Comparison of ENCODE assay signal across 13 cellular contexts in the genomic region with DNA sequence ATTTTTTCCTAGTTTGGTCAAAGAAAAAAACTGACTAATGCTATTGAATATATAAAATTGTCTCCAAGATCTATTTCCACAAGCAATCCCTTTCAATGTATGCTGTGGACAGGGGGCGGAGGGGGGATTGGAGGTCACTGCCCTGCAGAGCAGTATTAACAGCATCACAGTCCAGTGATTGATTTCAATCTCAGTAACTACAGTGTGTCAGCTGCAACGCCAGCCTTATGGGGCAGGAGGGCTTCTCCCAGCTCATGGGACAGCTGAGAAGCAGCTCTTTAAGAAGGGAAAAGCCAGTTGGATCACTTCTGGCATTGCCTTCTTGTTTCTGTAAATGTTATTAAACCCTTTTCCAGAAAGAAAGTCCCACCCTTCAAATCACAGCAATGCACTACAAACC.
DNase-seq lines count a peak whose midpoint lies in the region; ATAC-seq and TF ChIP-seq lines count a peak whose summit lies in the region.
"Had no signal": no experiment of that assay in that cellular context is flagged by ENCODE, and none has a peak within 500 bp of the region (broad histone marks: within the 10 kb centered on the region; RNA-seq: fewer than 3 reads in every experiment).

No MANE protein-coding gene starts in this region.

- H3K36me3 ChIP-seq in Loucy (ENCODE audit: insufficient read depth, low read length), result peaks cover 4% of the 10 kb centered on the region; the same call in 1 of the 2 replicates
- H3K36me3 ChIP-seq in mesodermal cell (ENCODE audit: control insufficient read depth, insufficient read depth, low read length), result no peaks in the 10 kb centered on the region

- no peak for TF ChIP-seq CTCF in Loucy (conservative IDR thresholded peaks at IDR 0.05; ENCODE audit: low read length)

- intact Hi-C loops in Right ventricle myocardium inferior (cut with DNase I), result no loop called here

- H3K9ac ChIP-seq in Loucy (ENCODE audit: low read depth, low read length, poor library complexity, severe bottlenecking), result no peak overlapping the region

- H3K4me1 ChIP-seq in Loucy (ENCODE audit: insufficient read depth, low read length, poor library complexity, severe bottlenecking) (peaks cover 19% of the 10 kb centered on the region), mesodermal cell (ENCODE audit: control insufficient read depth, insufficient read depth, low read length, poor library complexity, severe bottlenecking) (peaks cover 6% of the 10 kb centered on the region)

- no peak overlapping the region for H2AFZ ChIP-seq in Loucy (ENCODE audit: low read length)

- 60 to 75% methylated on average over 1 of the region's 2 CpGs for WGBS in mesodermal cell (ENCODE audit: insufficient coverage in 2 of 2), 2 experiments

- H3K9me3 ChIP-seq in Loucy (ENCODE audit: insufficient read depth, low read depth, low read length), result no peaks in the 10 kb centered on the region
- no peaks in the 10 kb centered on the region for H3K9me3 ChIP-seq in mesodermal cell (ENCODE audit: control insufficient read depth, low read length)

- H3K4me3 ChIP-seq in Loucy (ENCODE audit: low read length, poor library complexity, severe bottlenecking), result no peak overlapping the region
- no peak overlapping the region for H3K4me3 ChIP-seq in mesodermal cell (ENCODE audit: extremely low read depth, insufficient read depth, low read length, poor library complexity, severe bottlenecking)

- no peaks in the 10 kb centered on the region for H3K79me2 ChIP-seq in Loucy (ENCODE audit: insufficient read depth, low read length)

- 0 out of 2 replicates have a peak, but pooled peaks cover 3% of the 10 kb centered on the region for H3F3A ChIP-seq in Loucy (ENCODE audit: low read depth)

- no peaks in the 10 kb centered on the region for H4K20me1 ChIP-seq in Loucy (ENCODE audit: insufficient read depth, low read length, poor library complexity, severe bottlenecking)

- H3K9me2 ChIP-seq in Loucy (replicated peaks; ENCODE audit: low read depth, low read length), result no peaks in the 10 kb centered on the region

- DNase-seq in caudate nucleus (lab: John Stamatoyannopoulos, UW) (no peak), substantia nigra (lab: John Stamatoyannopoulos, UW) (peak in 1 of 49 donors; percentile 4), NCI-H2171 treated with DMSO at 0.1 percent for 48 hours (lab: John Stamatoyannopoulos, UW) (no peak), Right ventricle myocardium inferior (ENCODE audit: missing footprints) (no peak), NCI-H69 (lab: John Stamatoyannopoulos, UW) (no peak)
- DNase-seq: Karpas-422, NCI-H1092 treated with DMSO at 0.1 percent for 48 hours, NCI-H1436, NCI-H187, RPMI8226, SHP77 had no signal

- no peak for ATAC-seq in Right ventricle myocardium inferior

- no peaks in the 10 kb centered on the region for H3K27me3 ChIP-seq in Loucy (ENCODE audit: insufficient read depth, low read length, poor library complexity, severe bottlenecking)

- H3K4me2 ChIP-seq in Loucy (ENCODE audit: low read depth, low read length, poor library complexity, severe bottlenecking), result peak overlapping the region; percentile 22

- peak overlapping the region; percentile 75 for H3K27ac ChIP-seq in caudate nucleus (ENCODE audit: low read depth, low read length)
- H3K27ac ChIP-seq in mesodermal cell (ENCODE audit: low read depth, low read length, severe bottlenecking), result peak overlapping the region; percentile 31
- peak overlapping the region; percentile 35 for H3K27ac ChIP-seq in substantia nigra (ENCODE audit: low read depth, low read length, poor library complexity, severe bottlenecking)
